In the genomic region with DNA sequence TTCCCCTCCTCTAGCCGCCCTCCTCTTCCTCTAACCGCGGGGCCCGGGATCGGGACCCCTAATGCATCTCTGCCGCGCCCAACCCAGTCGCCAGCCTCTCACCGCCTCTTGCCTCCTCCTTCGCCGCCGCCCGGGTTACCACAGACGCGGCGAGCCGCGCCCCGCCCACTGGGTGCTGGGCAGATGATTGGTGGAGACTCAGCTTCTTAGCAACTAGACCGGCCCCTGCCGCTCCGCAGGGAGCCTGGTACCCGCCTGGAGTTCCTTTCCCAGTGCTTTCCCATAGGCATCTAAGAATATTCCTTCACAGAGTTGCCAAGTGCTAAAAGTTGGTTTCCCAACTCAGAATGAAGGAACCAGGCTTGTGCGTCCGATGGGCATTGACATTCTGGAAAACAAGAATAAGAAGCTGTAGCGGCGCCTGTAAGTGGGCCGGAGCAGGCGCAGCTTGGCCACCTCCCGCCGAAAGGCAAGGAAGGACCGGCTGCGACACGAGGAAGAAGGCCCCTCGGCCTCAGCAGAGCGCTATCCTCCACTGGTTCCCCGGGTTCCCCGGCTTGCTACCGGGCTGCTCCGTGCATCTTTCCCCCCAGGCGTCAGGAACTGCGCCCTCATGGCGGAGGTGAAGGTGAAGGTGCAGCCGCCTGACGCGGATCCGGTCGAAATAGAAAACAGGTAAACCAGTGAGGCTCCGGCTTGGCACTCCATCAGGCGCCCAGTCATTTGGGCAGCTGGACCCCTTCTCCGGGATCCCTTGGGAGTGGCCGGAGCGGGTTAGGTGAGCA, we compare ENCODE assay signal across 8 cellular contexts. TPM values are rescaled to one million over a fixed set of nuclear protein-coding genes. Genes with fewer than 3 reads are reported as not detected.
A peak's percentile ranks its signal among the peaks of the same experiment; 100 is the strongest.
DNase-seq lines count a peak whose midpoint lies in the region; ATAC-seq and TF ChIP-seq lines count a peak whose summit lies in the region.

A gene (minus strand): TSS at position 137 of the 785 bp plus-strand sequence. CDS start 1,672 bp downstream, outside the sequence.
A gene with protein sequence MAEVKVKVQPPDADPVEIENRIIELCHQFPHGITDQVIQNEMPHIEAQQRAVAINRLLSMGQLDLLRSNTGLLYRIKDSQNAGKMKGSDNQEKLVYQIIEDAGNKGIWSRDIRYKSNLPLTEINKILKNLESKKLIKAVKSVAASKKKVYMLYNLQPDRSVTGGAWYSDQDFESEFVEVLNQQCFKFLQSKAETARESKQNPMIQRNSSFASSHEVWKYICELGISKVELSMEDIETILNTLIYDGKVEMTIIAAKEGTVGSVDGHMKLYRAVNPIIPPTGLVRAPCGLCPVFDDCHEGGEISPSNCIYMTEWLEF (plus strand): TSS at position 497 of the 785 bp plus-strand sequence. CDS start 117 bp downstream, at position 614.

- H3K4me3 ChIP-seq in KMS-11 (IDR thresholded peaks at IDR 0.05; ENCODE audit: insufficient read depth, low read depth, low read length), result no peak within 1 kb of the TSS
- peak within 1 kb of the TSS; percentile 98 to 99 for H3K4me3 ChIP-seq in Panc1 (ENCODE audit: low read depth in 2 of 2, low read length in 2 of 2)
- peak within 1 kb of the TSS; percentile 68 to 90 (median 81) for H3K4me3 ChIP-seq in esophagus muscularis mucosa
- H3K4me3 ChIP-seq in muscle layer of colon (ENCODE audit: low read depth in 1 of 2, low read length in 2 of 2), result peak within 1 kb of the TSS; percentile 88 to 95

- in situ Hi-C loops in Panc1 (cut with HindIII; ENCODE audit: low pct_unique_long_range_greater_than_20kb, low sequenced_read_pairs), result no loop called here

- peaks cover 23% of the 10 kb centered on the region; the same call in 1 of the 2 replicates for H3K79me2 ChIP-seq in KMS-11 (ENCODE audit: insufficient read depth, low read depth)

- H3K4me1 Mint-ChIP-seq in activated T-cell treated with anti-CD3 and anti-CD28 coated beads, Interleukin-2, amount 50 U/mL, for 72 hours (ENCODE audit: low read depth), result peaks cover 13% of the 10 kb centered on the region

- 0% methylated on average over 26 of the region's 53 CpGs for WGBS in esophagus muscularis mucosa

- no peaks in the 10 kb centered on the region for H3K9me3 Mint-ChIP-seq in activated T-cell treated with anti-CD3 and anti-CD28 coated beads, Interleukin-2, amount 50 U/mL, for 72 hours

- peak within 1 kb of the TSS; percentile 94 for H3K27ac Mint-ChIP-seq in activated T-cell treated with anti-CD3 and anti-CD28 coated beads, Interleukin-2, amount 50 U/mL, for 72 hours

- TF ChIP-seq EP300 in esophagus muscularis mucosa (IDR thresholded peaks at IDR 0.05), result no peak

- no peaks in the 10 kb centered on the region for H3K27me3 ChIP-seq in KMS-11 (ENCODE audit: insufficient read depth, low read depth)
- H3K27me3 ChIP-seq in Panc1 (ENCODE audit: control insufficient read depth, insufficient read depth, low read length), result no peaks in the 10 kb centered on the region
- H3K27me3 ChIP-seq in esophagus muscularis mucosa, result no peaks in the 10 kb centered on the region
- H3K27me3 ChIP-seq in muscle layer of colon (ENCODE audit: control insufficient read depth in 1 of 2, insufficient read depth in 2 of 2, low read length in 2 of 2), result no peaks in the 10 kb centered on the region

- POLR2A ChIA-PET in Panc1 (lab: Charles Lee), result interaction anchor here (1.0 to 1.5 kb wide), 2 partner anchors 40 to 42 kb away, joined by 4 read pairs; no protein-coding TSS in a partner anchor

- no peaks in the 10 kb centered on the region for H3K27me3 Mint-ChIP-seq in activated T-cell treated with anti-CD3 and anti-CD28 coated beads, Interleukin-2, amount 50 U/mL, for 72 hours (ENCODE audit: low read depth)

- intact Hi-C loops in Panc1 (cut with micrococcal nuclease; ENCODE audit: unreplicated experiment) (loop anchor here (5.0 kb wide), 1 partner anchor 180 kb away; a partner anchor contains a TSS), esophagus muscularis mucosa (cut with DNase I) (loop anchor here (5.0 kb wide), 1 partner anchor 40 kb away; a partner anchor contains a TSS)

- DNase-seq in DMS79 treated with DMSO at 0.1 percent for 48 hours (lab: John Stamatoyannopoulos, UW) (peak; percentile 88), Panc1 (ENCODE audit: low read depth, low spot score) (peak; percentile 93), esophagus muscularis mucosa (ENCODE audit: extremely low spot score) (peak; percentile 98)
- DNase-seq in activated T-cell treated with anti-CD3 and anti-CD28 coated beads, Interleukin-2, amount 50 U/mL, for 72 hours, result peak; percentile 94
- peak; percentile 79 to 83 for DNase-seq in stimulated activated CD8-positive, alpha-beta memory T cell treated with anti-CD3 and anti-CD28 coated beads, Interleukin-7, amount 100 ng/mL, for 1 hour (ENCODE audit: low read depth in 2 of 2)

- H3K36me3 ChIP-seq in KMS-11 (ENCODE audit: insufficient read depth) (no peaks in the 10 kb centered on the region), Panc1 (ENCODE audit: control insufficient read depth, insufficient read depth, low read length) (no peaks in the 10 kb centered on the region; the same call in 1 of the 2 replicates), esophagus muscularis mucosa (peaks cover 0 to 25% (median 13%) of the 10 kb centered on the region in 4 donors), muscle layer of colon (ENCODE audit: insufficient read depth, low read length) (peaks cover 17% of the 10 kb centered on the region)

- TF ChIP-seq POLR2A in esophagus muscularis mucosa (IDR thresholded peaks at IDR 0.05; ENCODE audit: low read depth), result no peak

- no peaks in the 10 kb centered on the region for H3K9me3 ChIP-seq in Panc1 (ENCODE audit: control insufficient read depth, insufficient read depth, low read depth, low read length)
- no peaks in the 10 kb centered on the region for H3K9me3 ChIP-seq in esophagus muscularis mucosa
- H3K9me3 ChIP-seq in muscle layer of colon (ENCODE audit: low read length), result no peaks in the 10 kb centered on the region

- BruUV-seq in Panc1 (replicated peaks; lab: Mats Ljungman, UMichigan), result no TSS peak

- H3K4me1 ChIP-seq in KMS-11 (ENCODE audit: low read depth, poor library complexity, severe bottlenecking) (peaks cover 9% of the 10 kb centered on the region), Panc1 (ENCODE audit: control insufficient read depth, insufficient read depth, low read length) (peaks cover 18% of the 10 kb centered on the region), esophagus muscularis mucosa (peaks cover 14 to 28% (median 20%) of the 10 kb centered on the region in 4 donors), muscle layer of colon (ENCODE audit: insufficient read depth, low read length) (no peaks in the 10 kb centered on the region)

- H3K9ac ChIP-seq in KMS-11 (peak within 1 kb of the TSS; percentile 61; the same call in 1 of the 2 replicates), muscle layer of colon (ENCODE audit: low read length) (peak within 1 kb of the TSS; percentile 77)

- peak within 1 kb of the TSS; percentile 50; the same call in 1 of the 2 replicates for H3K27ac ChIP-seq in KMS-11
- H3K27ac ChIP-seq in Panc1 (ENCODE audit: low read length), result peak within 1 kb of the TSS; percentile 90
- peak within 1 kb of the TSS; percentile 73 to 82 (median 80) for H3K27ac ChIP-seq in esophagus muscularis mucosa (replicated peaks in 1 of 4)
- H3K27ac ChIP-seq in muscle layer of colon (ENCODE audit: low read depth, low read length), result peak within 1 kb of the TSS; percentile 98

- no peaks in the 10 kb centered on the region for H4K20me1 ChIP-seq in KMS-11 (ENCODE audit: insufficient read depth)

- TF ChIP-seq CTCF in KMS-11 (conservative IDR thresholded peaks at IDR 0.05; ENCODE audit: low read depth, low read length) (no peak), Panc1 (IDR thresholded peaks at IDR 0.05) (no peak), esophagus muscularis mucosa (IDR thresholded peaks at IDR 0.05) (peak in 1 of 3 experiments; percentile 24)

- peak within 1 kb of the TSS; percentile 68 for H3K4me2 ChIP-seq in KMS-11

- H3K36me3 Mint-ChIP-seq in activated T-cell treated with anti-CD3 and anti-CD28 coated beads, Interleukin-2, amount 50 U/mL, for 72 hours (ENCODE audit: insufficient read depth in 2 of 2), result peaks cover 0 to 3% of the 10 kb centered on the region in 2 donors

- CTCF ChIA-PET in Panc1 (lab: Charles Lee), result interaction anchor here (0.6 kb wide), 1 partner anchor 61 kb away, joined by 3 read pairs; no protein-coding TSS in a partner anchor

- ATAC-seq in GM21786 (IDR thresholded peaks at IDR 0.05; ENCODE audit: unreplicated experiment) (peak; percentile 98), Panc1 (peak; percentile 100)
- ATAC-seq in activated T-cell treated with anti-CD3 and anti-CD28 coated beads, Interleukin-2, amount 50 U/mL, for 72 hours (replicated peaks in 1 of 2), result peak; percentile 98 to 99

- H2AFZ ChIP-seq in KMS-11 (ENCODE audit: low read depth), result peak within 1 kb of the TSS; percentile 91

- peak within 1 kb of the TSS; percentile 86 to 96 for H3K4me3 Mint-ChIP-seq in activated T-cell treated with anti-CD3 and anti-CD28 coated beads, Interleukin-2, amount 50 U/mL, for 72 hours

RNA-seq across cellular contexts. Expression of the first gene that starts in this region (rescaled TPM):
- total RNA-seq in Panc1 (2021; ENCODE audit: unreplicated experiment), result 3.0 TPM
- polyA plus RNA-seq in Panc1 (2012; ENCODE audit: insufficient read length), result 4.4 TPM
- total RNA-seq in activated T-cell treated with anti-CD3 and anti-CD28 coated beads, Interleukin-2, amount 50 U/mL, for 72 hours, result 1 to 10 TPM; 3.0 to 3.1 TPM
- 1 to 10 TPM; 1.3 to 2.1 (median 1.4) TPM for total RNA-seq in esophagus muscularis mucosa

RNA-seq across cellular contexts. Expression of the second gene that starts in this region (rescaled TPM):
- 11.1 TPM for total RNA-seq in Panc1 (2021; ENCODE audit: unreplicated experiment)
- polyA plus RNA-seq in Panc1 (2012; ENCODE audit: insufficient read length), result 8.0 TPM
- total RNA-seq in activated T-cell treated with anti-CD3 and anti-CD28 coated beads, Interleukin-2, amount 50 U/mL, for 72 hours, result 10 to 100 TPM; 12.5 to 13.4 TPM
- total RNA-seq in esophagus muscularis mucosa, result 10 to 100 TPM in 2 of 4 donors, 1 to 10 TPM in 2; 9.1 to 13.3 (median 11.0) TPM
